ENCODE assay signal across 8 cellular contexts in the genomic region with DNA sequence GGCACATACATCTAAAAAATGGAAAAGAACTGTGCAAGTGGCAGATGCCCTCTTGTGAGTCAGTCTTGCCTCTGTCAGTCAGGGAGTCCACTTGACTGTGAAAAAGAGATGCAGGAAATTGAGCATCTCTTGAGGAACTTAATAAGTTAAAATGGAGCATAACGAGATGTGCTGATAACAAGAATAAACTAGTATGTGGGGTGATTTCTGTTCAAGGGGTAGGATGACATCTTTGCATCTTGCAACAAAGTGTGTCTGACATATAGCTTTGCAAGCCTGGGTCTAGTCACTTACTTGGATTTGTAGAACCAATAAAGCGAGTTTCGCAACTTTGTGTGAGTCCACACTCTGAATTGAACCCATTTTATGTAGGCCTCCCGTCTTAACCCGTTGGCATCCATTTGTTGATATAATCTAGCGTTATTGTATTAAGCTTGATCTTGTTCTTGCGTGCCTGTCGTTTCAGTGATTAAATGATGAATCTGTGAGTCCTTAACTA. TPM values are rescaled to one million over a fixed set of nuclear protein-coding genes. Genes with fewer than 3 reads are reported as not detected.
A peak's percentile ranks its signal among the peaks of the same experiment; 100 is the strongest.
DNase-seq lines count a peak whose midpoint lies in the region; ATAC-seq and TF ChIP-seq lines count a peak whose summit lies in the region.

No MANE protein-coding gene starts in this region.

- CTCF ChIA-PET in PC-9 (lab: Charles Lee), result interaction anchor here (0.6 kb wide), 1 partner anchor 11 kb away, joined by 3 read pairs; no protein-coding TSS in a partner anchor

- H3K9me2 ChIP-seq in PC-9 (ENCODE audit: insufficient read depth), result no peaks in the 10 kb centered on the region

- H3K4me2 ChIP-seq in PC-9, result peak overlapping the region; percentile 88
- peak overlapping the region; percentile 89 for H3K4me2 ChIP-seq in skeletal muscle satellite cell (ENCODE audit: low read length)

- H3K4me3 ChIP-seq in PC-9 (peak overlapping the region; percentile 86), epithelial cell of esophagus (ENCODE audit: low read length) (peak overlapping the region; percentile 88), skeletal muscle satellite cell (ENCODE audit: low read length) (peak overlapping the region; percentile 96)

- peaks cover 71% of the 10 kb centered on the region for H3K79me2 ChIP-seq in PC-9 (ENCODE audit: low read depth)

- H3K27me3 ChIP-seq in PC-9 (ENCODE audit: insufficient read depth, low read depth) (no peaks in the 10 kb centered on the region), skeletal muscle satellite cell (ENCODE audit: control insufficient read depth, insufficient read depth, low read length) (no peaks in the 10 kb centered on the region)

- H3K36me3 ChIP-seq in PC-9 (ENCODE audit: low read depth) (no peaks in the 10 kb centered on the region), skeletal muscle satellite cell (ENCODE audit: insufficient read depth, low read length) (no peaks in the 10 kb centered on the region)

- peak overlapping the region; percentile 92 for H3K9ac ChIP-seq in skeletal muscle satellite cell (ENCODE audit: low read depth, low read length)

- H3K4me1 ChIP-seq in PC-9 (replicated peaks; ENCODE audit: insufficient read depth), result peaks cover 71% of the 10 kb centered on the region
- H3K4me1 ChIP-seq in skeletal muscle satellite cell (ENCODE audit: control insufficient read depth, insufficient read depth, low read length), result peaks cover 73% of the 10 kb centered on the region

- intact Hi-C loops in PC-9 (cut with micrococcal nuclease; ENCODE audit: unreplicated experiment), result no loop called here
- intact Hi-C loops in posterior vena cava (cut with DNase I), result loop anchor here in 1 of 2 donors (10.0 kb wide), 1 partner anchor 48 kb away; no protein-coding TSS in a partner anchor

- H3K9me3 ChIP-seq in PC-9 (ENCODE audit: insufficient read depth, low read depth) (no peaks in the 10 kb centered on the region), skeletal muscle satellite cell (replicated peaks; ENCODE audit: low read length) (no peaks in the 10 kb centered on the region)

- DNase-seq in NCI-H1417 (lab: John Stamatoyannopoulos, UW) (peak in 2 of 3 experiments; percentile 14 to 43), NCI-H1417 treated with DMSO at 0.1 percent for 48 hours (lab: John Stamatoyannopoulos, UW) (no peak), PC-9 (no peak), epithelial cell of esophagus (ENCODE audit: low read depth) (peak; percentile 74), posterior vena cava (ENCODE audit: low spot score) (no peak)

- no peak for ATAC-seq in HG03097 (IDR thresholded peaks at IDR 0.05; ENCODE audit: low FRiP score, unreplicated experiment)
- no peak for ATAC-seq in GM19455 (IDR thresholded peaks at IDR 0.05; ENCODE audit: unreplicated experiment)

- H4K20me1 ChIP-seq in PC-9 (ENCODE audit: insufficient read depth), result peaks cover 25% of the 10 kb centered on the region

- POLR2A ChIA-PET in PC-9 (lab: Charles Lee; ENCODE audit: unreplicated experiment), result no interaction called here

- BruUV-seq in PC-9 (replicated peaks; lab: Mats Ljungman, UMichigan), result no TSS peak

- H2AFZ ChIP-seq in PC-9, result no peak overlapping the region

- H3F3A ChIP-seq in PC-9 (ENCODE audit: insufficient read depth, low read depth), result peaks cover 54% of the 10 kb centered on the region

- TF ChIP-seq CTCF in PC-9 (conservative IDR thresholded peaks at IDR 0.05), result no peak
- no peak for TF ChIP-seq CTCF in epithelial cell of esophagus (IDR thresholded peaks at IDR 0.05; ENCODE audit: insufficient read depth, low read depth, low read length, missing control alignments)

- H3K27ac ChIP-seq in PC-9, result no peak overlapping the region

RNA-seq across cellular contexts. Expression of a gene that starts 2.2 kb away (rescaled TPM):
- total RNA-seq in PC-9 (2021), result 57.5 and 59.7 TPM in 2 replicates
- 32.1 and 37.0 TPM in 2 replicates for total RNA-seq in skeletal muscle satellite cell (2012; rRNA removed)
- total RNA-seq in posterior vena cava, result 10 to 100 TPM; 40.3 to 41.8 TPM

Comparison
In these comparisons a context has a peak if more than half of its experiments do, and no peak if none do; other contexts are left out.
1. DNase-seq: peak in NCI-H1417 (2 of 3) and epithelial cell of esophagus (single experiment); none in NCI-H1417 treated with DMSO at 0.1 percent for 48 hours (single experiment), PC-9 (0 of 2) and posterior vena cava (single experiment).
2. Peak in every context shown above with its lines, with median percentiles within 50 percentile points of each other: H3K4me3 ChIP-seq.